Comparison of ENCODE assay signal across 8 cellular contexts in the genomic region with DNA sequence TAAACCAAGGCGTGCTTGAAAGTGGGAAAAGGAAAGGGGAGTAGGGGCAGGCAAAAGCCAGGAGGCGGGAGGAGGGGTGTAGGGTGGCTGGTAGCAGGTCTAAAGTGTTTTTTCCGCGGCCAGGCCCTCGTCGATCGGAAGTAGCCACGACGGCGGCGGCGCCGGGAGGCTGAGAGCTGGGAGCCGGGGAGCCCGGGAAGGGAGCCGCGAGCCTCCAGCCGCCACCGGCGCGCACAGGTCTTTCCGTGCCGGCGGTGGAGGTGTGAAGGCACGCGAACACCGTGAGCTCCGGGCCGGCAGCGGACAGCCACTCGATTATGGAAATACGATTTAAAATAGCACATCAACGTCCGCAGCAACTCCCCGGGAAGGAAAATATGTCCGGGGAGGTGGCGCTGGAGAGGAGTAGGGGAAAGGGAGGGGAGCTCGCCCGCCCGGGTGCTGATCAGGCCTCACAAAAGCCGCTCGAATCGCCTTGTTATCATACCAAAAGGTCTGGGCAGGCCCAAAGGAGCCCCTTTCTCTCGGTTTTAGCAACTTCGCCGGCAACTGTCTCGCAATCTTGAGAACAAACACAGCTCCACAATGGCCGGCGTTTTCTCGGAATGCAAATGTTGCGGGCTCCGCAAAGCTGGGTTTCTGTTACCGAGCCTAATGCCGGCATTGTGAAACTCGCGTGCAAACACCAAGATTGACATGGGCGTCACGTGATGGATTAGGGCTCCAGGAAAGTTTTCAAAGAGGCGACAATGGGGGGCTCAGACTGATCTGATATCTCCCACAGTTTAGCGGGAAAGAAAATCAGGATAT.
A peak's percentile ranks its signal among the peaks of the same experiment; 100 is the strongest.
DNase-seq lines count a peak whose midpoint lies in the region; ATAC-seq and TF ChIP-seq lines count a peak whose summit lies in the region.

No MANE protein-coding gene starts in this region.

- H3K27ac ChIP-seq in 22Rv1 = peak overlapping the region; percentile 67
- no peak overlapping the region for H3K27ac ChIP-seq in rectal smooth muscle tissue (ENCODE audit: low read depth, low read length)

- peaks cover 70% of the 10 kb centered on the region for H3K27me3 Mint-ChIP-seq in activated naive CD8-positive, alpha-beta T cell treated with anti-CD3 and anti-CD28 coated beads, Interleukin-2, amount 50 U/mL, for 24 hours

- no peak overlapping the region for H3K27ac Mint-ChIP-seq in activated naive CD8-positive, alpha-beta T cell treated with anti-CD3 and anti-CD28 coated beads, Interleukin-2, amount 50 U/mL, for 24 hours

- peak overlapping the region; percentile 66 for H3K4me3 ChIP-seq in rectal smooth muscle tissue (ENCODE audit: low read length)

- peak; percentile 83 for ATAC-seq in HG02840 (IDR thresholded peaks at IDR 0.05; ENCODE audit: low FRiP score, unreplicated experiment)
- ATAC-seq in activated naive CD8-positive, alpha-beta T cell treated with anti-CD3 and anti-CD28 coated beads, Interleukin-2, amount 50 U/mL, for 24 hours = peak; percentile 5

- H3K9ac ChIP-seq in rectal smooth muscle tissue (ENCODE audit: low read length) = peak overlapping the region; percentile 11

- H3K36me3 Mint-ChIP-seq in activated naive CD8-positive, alpha-beta T cell treated with anti-CD3 and anti-CD28 coated beads, Interleukin-2, amount 50 U/mL, for 24 hours (ENCODE audit: low read depth) = peaks cover 7% of the 10 kb centered on the region

- no peak for TF ChIP-seq CTCF in 22Rv1 (IDR thresholded peaks at IDR 0.05)
- TF ChIP-seq CTCF in GM13977 (IDR thresholded peaks at IDR 0.05; ENCODE audit: extremely low read depth, insufficient read depth, missing control alignments) = no peak

- H3K4me1 ChIP-seq in rectal smooth muscle tissue (ENCODE audit: control insufficient read depth, insufficient read depth, low read length) = no peaks in the 10 kb centered on the region

- in situ Hi-C loops in GM13977 (cut with MboI; ENCODE audit: low pct_unique_long_range_greater_than_20kb, low sequenced_read_pairs, unreplicated experiment) = no loop called here

- H3K36me3 ChIP-seq in rectal smooth muscle tissue (ENCODE audit: control insufficient read depth, insufficient read depth, low read length) = no peaks in the 10 kb centered on the region

- no peaks in the 10 kb centered on the region for H3K9me3 Mint-ChIP-seq in activated naive CD8-positive, alpha-beta T cell treated with anti-CD3 and anti-CD28 coated beads, Interleukin-2, amount 50 U/mL, for 24 hours

- H3K4me1 Mint-ChIP-seq in activated naive CD8-positive, alpha-beta T cell treated with anti-CD3 and anti-CD28 coated beads, Interleukin-2, amount 50 U/mL, for 24 hours = peaks cover 22% of the 10 kb centered on the region

- peaks cover 24% of the 10 kb centered on the region for H3K27me3 ChIP-seq in rectal smooth muscle tissue (ENCODE audit: control insufficient read depth, insufficient read depth, low read length)

- H3K4me3 Mint-ChIP-seq in activated naive CD8-positive, alpha-beta T cell treated with anti-CD3 and anti-CD28 coated beads, Interleukin-2, amount 50 U/mL, for 24 hours = peak overlapping the region; percentile 51

- DNase-seq in GM13977 (ENCODE audit: low spot score) = peak; percentile 86
- DNase-seq in NCI-H2029 treated with DMSO at 0.1 percent for 48 hours (lab: John Stamatoyannopoulos, UW) = peak; percentile 18
- peak; percentile 8 for DNase-seq in activated naive CD8-positive, alpha-beta T cell treated with anti-CD3 and anti-CD28 coated beads, Interleukin-2, amount 50 U/mL, for 24 hours
- DNase-seq in hepatic stellate cell (ENCODE audit: low spot score) = peak; percentile 36
- no peak for DNase-seq in GF-D8 (lab: John Stamatoyannopoulos, UW)
